Comparison of ENCODE assay signal across 22 cellular contexts in genomic region chr16:25897677-25898076, GRCh38.
"Had no signal": no experiment of that assay in that cellular context is flagged by ENCODE, and none has a peak within 500 bp of the region (broad histone marks: within the 10 kb centered on the region; RNA-seq: fewer than 3 reads in every experiment).

No MANE protein-coding gene starts in this region.

- H3K27ac Mint-ChIP-seq: immature natural killer cell; progenitor cell of endocrine pancreas; stimulated activated naive B cell treated with anti-CD40 and anti-IgM and Interleukin-4, amounts not matched to agents 10 μg/mL and 1 μg/mL and 100 μg/mL, for 72 hours; stimulated activated naive CD8-positive, alpha-beta T cell treated with anti-CD3 and anti-CD28 coated beads, Interleukin-15, amount 100 ng/mL, for 72 hours had no signal

- H3K4me3 ChIP-seq: esophagus muscularis mucosa, gastrocnemius medialis, left ventricle myocardium inferior, pancreas, spleen, testis, tibial nerve, upper lobe of right lung, vagina had no signal

- H3K4me1 Mint-ChIP-seq: immature natural killer cell; naive B cell; stimulated activated naive B cell treated with anti-CD40 and anti-IgM and Interleukin-4, amounts not matched to agents 10 μg/mL and 1 μg/mL and 100 μg/mL, for 72 hours; stimulated activated naive CD8-positive, alpha-beta T cell treated with anti-CD3 and anti-CD28 coated beads, Interleukin-15, amount 100 ng/mL, for 72 hours had no signal

- H3K36me3 Mint-ChIP-seq: immature natural killer cell; naive B cell; stimulated activated naive B cell treated with anti-CD40 and anti-IgM and Interleukin-4, amounts not matched to agents 10 μg/mL and 1 μg/mL and 100 μg/mL, for 72 hours had no signal

- H3K9me3 ChIP-seq: esophagus muscularis mucosa, gastrocnemius medialis, left ventricle myocardium inferior, pancreas, spleen, testis, tibial nerve, upper lobe of right lung, vagina had no signal

- H3K27ac ChIP-seq: esophagus muscularis mucosa, gastrocnemius medialis, left ventricle myocardium inferior, pancreas, spleen, testis, tibial nerve, upper lobe of right lung, vagina had no signal

- H3K4me3 Mint-ChIP-seq: immature natural killer cell; naive B cell; neural crest cell; stimulated activated naive B cell treated with anti-CD40 and anti-IgM and Interleukin-4, amounts not matched to agents 10 μg/mL and 1 μg/mL and 100 μg/mL, for 72 hours; stimulated activated naive CD8-positive, alpha-beta T cell treated with anti-CD3 and anti-CD28 coated beads, Interleukin-15, amount 100 ng/mL, for 72 hours had no signal

- H3K27me3 ChIP-seq: gastrocnemius medialis, pancreas, testis, tibial nerve, vagina had no signal

- H3K9me3 Mint-ChIP-seq: stimulated activated naive CD8-positive, alpha-beta T cell treated with anti-CD3 and anti-CD28 coated beads, Interleukin-15, amount 100 ng/mL, for 72 hours had no signal

- H3K4me1 ChIP-seq: esophagus muscularis mucosa, gastrocnemius medialis, left ventricle myocardium inferior, pancreas, spleen, testis, tibial nerve, upper lobe of right lung, vagina had no signal

- ATAC-seq: gastrocnemius medialis; sciatic nerve; stimulated activated naive B cell treated with anti-CD40 and anti-IgM and Interleukin-4, amounts not matched to agents 10 μg/mL and 1 μg/mL and 100 μg/mL, for 72 hours; stimulated activated naive CD8-positive, alpha-beta T cell treated with anti-CD3 and anti-CD28 coated beads, Interleukin-15, amount 100 ng/mL, for 72 hours; upper lobe of right lung had no signal

- H3K36me3 ChIP-seq: esophagus muscularis mucosa, gastrocnemius medialis, left ventricle myocardium inferior, pancreas, spleen, tibial nerve, upper lobe of right lung, vagina had no signal

- DNase-seq: effector memory CD4-positive, alpha-beta T cell; gastrocnemius medialis; immature natural killer cell; left ventricle myocardium inferior; mesendoderm; naive B cell; occipital lobe; spleen; stimulated activated CD4-positive, alpha-beta T cell treated with anti-CD3 and anti-CD28 coated beads, Interleukin-15, amount 100 ng/mL, for 24 hours; stimulated activated CD4-positive, alpha-beta T cell treated with anti-CD3 and anti-CD28 coated beads, Interleukin-1b, Interleukin-23, amount 100 ng/mL, for 48 hours; stimulated activated CD4-positive, alpha-beta T cell treated with anti-CD3 and anti-CD28 coated beads, Interleukin-4, amount 100 ng/mL, for 4 hours; stimulated activated naive B cell treated with anti-CD40 and anti-IgM and Interleukin-4, amounts not matched to agents 10 μg/mL and 1 μg/mL and 100 μg/mL, for 72 hours; stimulated activated naive CD8-positive, alpha-beta T cell treated with anti-CD3 and anti-CD28 coated beads, Interleukin-15, amount 100 ng/mL, for 72 hours; upper lobe of right lung had no signal
